ENCODE assay signal across 12 cellular contexts in the genomic region with DNA sequence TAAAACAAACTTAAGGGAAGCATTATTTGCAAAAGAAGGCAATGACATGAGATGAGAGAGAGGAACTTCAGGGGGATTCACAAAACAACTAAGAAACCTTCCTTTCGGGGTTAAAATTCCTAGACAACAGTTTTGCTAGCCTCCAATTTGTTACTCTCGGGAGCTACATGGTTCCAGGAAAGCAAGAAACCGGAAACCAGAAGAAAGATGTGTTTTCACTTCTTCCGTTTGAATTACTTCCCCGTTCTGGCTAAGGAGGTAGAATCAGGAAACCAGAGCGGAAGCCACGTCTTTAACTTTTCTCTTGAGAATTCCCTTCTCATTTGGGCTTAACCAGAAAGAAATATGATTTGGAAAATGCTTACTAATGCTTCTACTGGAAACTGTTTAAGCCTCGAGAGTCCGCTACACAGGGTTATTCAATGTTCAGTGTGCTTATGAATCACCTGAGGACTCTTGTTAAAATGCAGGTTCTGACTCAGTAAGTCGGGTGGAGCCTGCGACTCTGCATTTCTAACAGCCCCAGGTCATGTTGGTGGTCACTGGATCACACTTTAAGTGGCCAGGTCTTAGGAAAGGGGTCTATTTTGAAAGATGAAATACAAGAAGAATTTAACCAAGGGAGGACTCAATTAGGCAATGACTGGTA. TPM values are rescaled to one million over a fixed set of nuclear protein-coding genes. Genes with fewer than 3 reads are reported as not detected.
DNase-seq lines count a peak whose midpoint lies in the region; ATAC-seq, FAIRE-seq and TF ChIP-seq lines count a peak whose summit lies in the region.
"Had no signal": no experiment of that assay in that cellular context is flagged by ENCODE, and none has a peak within 500 bp of the region (broad histone marks: within the 10 kb centered on the region; RNA-seq: fewer than 3 reads in every experiment).

No MANE protein-coding gene starts in this region.

- no peaks in the 10 kb centered on the region for H3K4me1 Mint-ChIP-seq in neural progenitor cell

- H3K9me3 Mint-ChIP-seq in neural progenitor cell = no peaks in the 10 kb centered on the region

- no peaks in the 10 kb centered on the region for H3K36me3 Mint-ChIP-seq in neural progenitor cell

- TF ChIP-seq CTCF in neural progenitor cell (IDR thresholded peaks at IDR 0.05) = no peak

- FAIRE-seq in GM18507 (lab: Jason Lieb, UNC) = peak; percentile 80

- H2BK12ac ChIP-seq in neuronal stem cell (ENCODE audit: low read length) = no peak overlapping the region

- H3K36me3 ChIP-seq in neural progenitor cell (no peaks in the 10 kb centered on the region), neuronal stem cell (replicated peaks in 1 of 2; ENCODE audit: control insufficient read depth in 2 of 2, insufficient read depth in 2 of 2, low read length in 2 of 2) (no peaks in the 10 kb centered on the region)
- H3K36me3 ChIP-seq: adrenal gland, ovary had no signal

- H3K18ac ChIP-seq in neuronal stem cell (ENCODE audit: low read length) = no peak overlapping the region

- no peaks in the 10 kb centered on the region for H3F3A ChIP-seq in neural progenitor cell (ENCODE audit: low read depth)

- intact Hi-C loops in Right ventricle myocardium inferior (cut with DNase I) = no loop called here

- H3K79me1 ChIP-seq in neuronal stem cell (ENCODE audit: low read depth, low read length) = no peaks in the 10 kb centered on the region

- H3K9ac ChIP-seq in neural progenitor cell (no peak overlapping the region), neuronal stem cell (ENCODE audit: low read depth, low read length, poor library complexity) (no peak overlapping the region)

- no peaks in the 10 kb centered on the region for H3K4me1 ChIP-seq in neural progenitor cell
- no peaks in the 10 kb centered on the region for H3K4me1 ChIP-seq in neuronal stem cell (ENCODE audit: control insufficient read depth in 2 of 2, insufficient read depth in 1 of 2, low read depth in 1 of 2, low read length in 2 of 2)
- H3K4me1 ChIP-seq: adrenal gland had no signal

- H3K27me3 Mint-ChIP-seq in neural progenitor cell (ENCODE audit: insufficient read depth, low read depth) = peaks cover 2% of the 10 kb centered on the region

- H3K27ac Mint-ChIP-seq in neural progenitor cell = no peak overlapping the region

- H2AFZ ChIP-seq in neural progenitor cell (replicated peaks) (peak overlapping the region; percentile 68), neuronal stem cell (ENCODE audit: low read length) (no peak overlapping the region)

- H3K4me2 ChIP-seq in neural progenitor cell = no peak overlapping the region
- H3K4me2 ChIP-seq in neuronal stem cell (ENCODE audit: insufficient read depth, low read length, poor library complexity, severe bottlenecking) = no peak overlapping the region

- H3K14ac ChIP-seq in neuronal stem cell (ENCODE audit: low read length) = no peak overlapping the region

- no peak overlapping the region for H2AK5ac ChIP-seq in neuronal stem cell (ENCODE audit: low read depth, low read length)

- WGBS in neuronal stem cell (ENCODE audit: extremely low coverage in 2 of 2, insufficient read length in 2 of 2, insufficient replicate concordance in 1 of 2), 2 donors = no CpG with 5 or more reads among the region's 11 CpGs

- H4K20me1 ChIP-seq in neural progenitor cell (ENCODE audit: low read depth) = no peaks in the 10 kb centered on the region

- no peak overlapping the region for H3K4ac ChIP-seq in neuronal stem cell (ENCODE audit: low read length)

- no peak overlapping the region for H4K8ac ChIP-seq in neuronal stem cell (ENCODE audit: low read depth, low read length)

- H3K9me3 ChIP-seq in neural progenitor cell (ENCODE audit: low read depth) (no peaks in the 10 kb centered on the region), neuronal stem cell (replicated peaks in 1 of 2; ENCODE audit: control insufficient read depth in 2 of 2, insufficient read depth in 1 of 2, low read depth in 1 of 2, low read length in 2 of 2) (no peaks in the 10 kb centered on the region)
- H3K9me3 ChIP-seq: adrenal gland, ovary had no signal

- H3K4me3 ChIP-seq in neural progenitor cell = no peak overlapping the region
- H3K4me3 ChIP-seq in neuronal stem cell (ENCODE audit: low read length in 2 of 2) = no peak overlapping the region
- H3K4me3 ChIP-seq: ovary had no signal

- no peak overlapping the region for H3K4me3 Mint-ChIP-seq in neural progenitor cell

- H3K27ac ChIP-seq in neural progenitor cell = no peak overlapping the region
- H3K27ac ChIP-seq in neuronal stem cell (replicated peaks; ENCODE audit: low read length) = no peak overlapping the region
- H3K27ac ChIP-seq: adrenal gland, ovary had no signal

- no peak overlapping the region for H4K91ac ChIP-seq in neuronal stem cell (ENCODE audit: low read depth, low read length, poor library complexity)

- no peak for DNase-seq in GM18507 (ENCODE audit: extremely low spot score, insufficient read length, low read depth)
- peak; percentile 25 to 32 for DNase-seq in activated T-cell treated with anti-CD3 and anti-CD28 coated beads, Interleukin-2, amount 50 U/mL, for 48 hours
- no peak for DNase-seq in neural progenitor cell (ENCODE audit: low spot score)
- DNase-seq in neuronal stem cell (ENCODE audit: low spot score) = no peak
- DNase-seq in NCI-H187 treated with DMSO at 0.1 percent for 48 hours (lab: John Stamatoyannopoulos, UW) = no peak
- no peak for DNase-seq in germinal center (ENCODE audit: low spot score)
- no peak for DNase-seq in Right ventricle myocardium inferior (ENCODE audit: missing footprints)
- DNase-seq: adrenal gland, NCI-H1048, ovary, SHP77 had no signal

- H2BK15ac ChIP-seq in neuronal stem cell (ENCODE audit: low read length) = no peak overlapping the region

- no peak overlapping the region for H2BK120ac ChIP-seq in neuronal stem cell (ENCODE audit: low read depth, low read length)

- no peaks in the 10 kb centered on the region for H3K27me3 ChIP-seq in neural progenitor cell
- peaks cover 0 to 35% (median 0%) of the 10 kb centered on the region in 3 experiments for H3K27me3 ChIP-seq in neuronal stem cell (ENCODE audit: control insufficient read depth in 3 of 3, insufficient read depth in 3 of 3, low read depth in 1 of 3, low read length in 3 of 3)
- H3K27me3 ChIP-seq: adrenal gland, ovary had no signal

- H2BK5ac ChIP-seq in neuronal stem cell (ENCODE audit: low read length) = no peak overlapping the region

- no peak overlapping the region for H3K23ac ChIP-seq in neuronal stem cell (ENCODE audit: low read depth, low read length, poor library complexity)

- ATAC-seq in HG03342 (IDR thresholded peaks at IDR 0.05; ENCODE audit: unreplicated experiment) = peak; percentile 44
- no peak for ATAC-seq in Right ventricle myocardium inferior

- H3K79me2 ChIP-seq in neural progenitor cell (ENCODE audit: low read depth) = no peaks in the 10 kb centered on the region

RNA-seq across cellular contexts. Expression of a gene that starts 43.5 kb away (rescaled TPM):
- total RNA-seq in neural progenitor cell (ENCODE audit: low replicate concordance) (0.47 and 0.65 TPM in 2 replicates), Right ventricle myocardium inferior (1.2 TPM)
- polyA plus RNA-seq in neuronal stem cell (2013, experiment 1 of 2) = 0.24 TPM
- polyA plus RNA-seq in neuronal stem cell (2013, experiment 2 of 2) = 0.17 TPM

Comparison
In these comparisons a context has a peak if more than half of its experiments do, and no peak if none do; other contexts are left out.
1. DNase-seq: peak in activated T-cell treated with anti-CD3 and anti-CD28 coated beads, Interleukin-2, amount 50 U/mL, for 48 hours (2 of 2); none in GM18507 (single experiment), neural progenitor cell (single experiment), neuronal stem cell (single experiment), NCI-H187 treated with DMSO at 0.1 percent for 48 hours (single experiment), germinal center (single experiment) and Right ventricle myocardium inferior (single experiment).